In genomic region chr4:71141125-71141524, GRCh38 we compare ENCODE assay signal across 1 cellular context.
TF ChIP-seq lines count a peak whose summit lies in the region.

No MANE protein-coding gene starts in this region.

TF ChIP-seq in K562, 482 proteins besides CTCF, POLR2A, EP300 and RAD21 (continued from another document):
- TF ChIP-seq HDAC6 (IDR thresholded peaks at IDR 0.05; ENCODE audit: low read depth, low read length) (no peak), NFATC3 (IDR thresholded peaks at IDR 0.05) (no peak), ZNF436 (CRISPR knock-in tag; IDR thresholded peaks at IDR 0.05) (no peak)
